ENCODE assay signal across 16 cellular contexts in genomic region chr22:47592791-47593190, GRCh38.
A peak's percentile ranks its signal among the peaks of the same experiment; 100 is the strongest.
DNase-seq lines count a peak whose midpoint lies in the region; ATAC-seq and TF ChIP-seq lines count a peak whose summit lies in the region.
"Had no signal": no experiment of that assay in that cellular context is flagged by ENCODE, and none has a peak within 500 bp of the region (broad histone marks: within the 10 kb centered on the region; RNA-seq: fewer than 3 reads in every experiment).

No MANE protein-coding gene starts in this region.

- CTCF ChIA-PET in activated CD8-positive, alpha-beta memory T cell treated with anti-CD3 and anti-CD28 coated beads, Interleukin-2, amount 10 ng/mL, durations not matched to agents 7 days and 5 days (lab: Charles Lee): no interaction called here

- no peaks in the 10 kb centered on the region for H3K27me3 Mint-ChIP-seq in activated CD8-positive, alpha-beta memory T cell treated with anti-CD3 and anti-CD28 coated beads, Interleukin-2, amount 10 ng/mL, durations not matched to agents 7 days and 5 days
- no peaks in the 10 kb centered on the region for H3K27me3 Mint-ChIP-seq in progenitor cell of endocrine pancreas

- peak; percentile 6 for DNase-seq in activated CD8-positive, alpha-beta memory T cell treated with anti-CD3 and anti-CD28 coated beads, Interleukin-2, amount 50 U/mL, for 48 hours
- no peak for DNase-seq in activated CD8-positive, alpha-beta memory T cell treated with anti-CD3 and anti-CD28 coated beads, Interleukin-2, amount 10 ng/mL, durations not matched to agents 7 days and 5 days
- peak; percentile 19 for DNase-seq in ecto neural progenitor cell (ENCODE audit: low spot score)
- DNase-seq in progenitor cell of endocrine pancreas (ENCODE audit: low spot score, unreplicated experiment): no peak
- DNase-seq in ureter (ENCODE audit: low spot score): peak; percentile 30
- DNase-seq in activated CD4-positive, alpha-beta T cell treated with anti-CD3 and anti-CD28 coated beads, Interleukin-2, amount 50 U/mL, for 4 hours: no peak
- no peak for DNase-seq in cortex of kidney (lab: John Stamatoyannopoulos, UW)
- DNase-seq: COR-L47, DMS153, DND-41, GDM1, GOT3, H9 had no signal

- H3K27ac Mint-ChIP-seq in activated CD8-positive, alpha-beta memory T cell treated with anti-CD3 and anti-CD28 coated beads, Interleukin-2, amount 10 ng/mL, durations not matched to agents 7 days and 5 days: no peak overlapping the region
- H3K27ac Mint-ChIP-seq in progenitor cell of endocrine pancreas: peak overlapping the region; percentile 49
- H3K27ac Mint-ChIP-seq: CD14-positive monocyte; CD8-positive, alpha-beta T cell; H9 had no signal

- no peak overlapping the region for H3K4me3 Mint-ChIP-seq in activated CD8-positive, alpha-beta memory T cell treated with anti-CD3 and anti-CD28 coated beads, Interleukin-2, amount 10 ng/mL, durations not matched to agents 7 days and 5 days
- no peak overlapping the region for H3K4me3 Mint-ChIP-seq in progenitor cell of endocrine pancreas (ENCODE audit: low read depth)
- H3K4me3 Mint-ChIP-seq: CD14-positive monocyte; CD8-positive, alpha-beta T cell; H9 had no signal

- no peaks in the 10 kb centered on the region for H3K4me1 Mint-ChIP-seq in activated CD8-positive, alpha-beta memory T cell treated with anti-CD3 and anti-CD28 coated beads, Interleukin-2, amount 10 ng/mL, durations not matched to agents 7 days and 5 days
- H3K4me1 Mint-ChIP-seq in progenitor cell of endocrine pancreas (ENCODE audit: low read depth): no peaks in the 10 kb centered on the region
- H3K4me1 Mint-ChIP-seq: CD14-positive monocyte, H9 had no signal

- no peak for ATAC-seq in activated CD8-positive, alpha-beta memory T cell treated with anti-CD3 and anti-CD28 coated beads, Interleukin-2, amount 10 ng/mL, durations not matched to agents 7 days and 5 days
- ATAC-seq in HG03571 (IDR thresholded peaks at IDR 0.05; ENCODE audit: unreplicated experiment): no peak
- ATAC-seq: CD8-positive, alpha-beta T cell had no signal

- TF ChIP-seq CTCF in progenitor cell of endocrine pancreas (IDR thresholded peaks at IDR 0.05; ENCODE audit: unreplicated experiment): no peak

- no peaks in the 10 kb centered on the region for H3K36me3 Mint-ChIP-seq in activated CD8-positive, alpha-beta memory T cell treated with anti-CD3 and anti-CD28 coated beads, Interleukin-2, amount 10 ng/mL, durations not matched to agents 7 days and 5 days
- peaks cover 5% of the 10 kb centered on the region for H3K36me3 Mint-ChIP-seq in progenitor cell of endocrine pancreas (ENCODE audit: insufficient read depth)
- H3K36me3 Mint-ChIP-seq: CD14-positive monocyte; CD8-positive, alpha-beta T cell had no signal

- no peaks in the 10 kb centered on the region for H3K9me3 Mint-ChIP-seq in activated CD8-positive, alpha-beta memory T cell treated with anti-CD3 and anti-CD28 coated beads, Interleukin-2, amount 10 ng/mL, durations not matched to agents 7 days and 5 days (ENCODE audit: low read depth)
- H3K9me3 Mint-ChIP-seq in progenitor cell of endocrine pancreas (ENCODE audit: low read depth): peaks cover 40% of the 10 kb centered on the region
- H3K9me3 Mint-ChIP-seq: CD8-positive, alpha-beta T cell had no signal

Comparison
In these comparisons a context has a peak if more than half of its experiments do, and no peak if none do; other contexts are left out.
1. DNase-seq: peak in activated CD8-positive, alpha-beta memory T cell treated with anti-CD3 and anti-CD28 coated beads, Interleukin-2, amount 50 U/mL, for 48 hours (single experiment), ecto neural progenitor cell (single experiment) and ureter (single experiment); none in activated CD8-positive, alpha-beta memory T cell treated with anti-CD3 and anti-CD28 coated beads, Interleukin-2, amount 10 ng/mL, durations not matched to agents 7 days and 5 days (single experiment), progenitor cell of endocrine pancreas (single experiment), activated CD4-positive, alpha-beta T cell treated with anti-CD3 and anti-CD28 coated beads, Interleukin-2, amount 50 U/mL, for 4 hours (0 of 2) and cortex of kidney (single experiment).